In genomic region chrX:65463550-65463949, GRCh38 we compare ENCODE assay signal across 16 cellular contexts.
DNase-seq lines count a peak whose midpoint lies in the region; ATAC-seq and TF ChIP-seq lines count a peak whose summit lies in the region.
"Had no signal": no experiment of that assay in that cellular context is flagged by ENCODE, and none has a peak within 500 bp of the region (broad histone marks: within the 10 kb centered on the region; RNA-seq: fewer than 3 reads in every experiment).

No MANE protein-coding gene starts in this region.

- no peak overlapping the region for H3K4me3 Mint-ChIP-seq in nephron progenitor cell

- 7 to 29% (median 16%) methylated on average over 4 of the region's 4 CpGs for WGBS in heart left ventricle, 4 donors
- WGBS in tibial nerve, 2 donors: 30 to 43% methylated on average over 4 of the region's 4 CpGs

- DNase-seq in ELR (ENCODE audit: low read depth) (peak; percentile 1), RPMI7951 (ENCODE audit: low read depth) (peak; percentile 1), fibroblast of villous mesenchyme (ENCODE audit: low read depth) (peak; percentile 3), nephron progenitor cell (no peak), heart left ventricle (no peak), NCI-H2227 treated with DMSO at 0.1 percent for 48 hours (lab: John Stamatoyannopoulos, UW) (no peak), tibial nerve (ENCODE audit: low spot score in 2 of 2) (no peak)
- DNase-seq: anterior cingulate cortex; dorsolateral prefrontal cortex; NCI-H1930; NCI-H526; stimulated activated naive CD4-positive, alpha-beta T cell had no signal

- TF ChIP-seq POLR2A in heart left ventricle (IDR thresholded peaks at IDR 0.05): no peak
- no peak for TF ChIP-seq POLR2A in tibial nerve (IDR thresholded peaks at IDR 0.05)

- intact Hi-C loops in heart left ventricle (cut with DNase I): no loop called here

- H3K36me3 Mint-ChIP-seq in nephron progenitor cell (ENCODE audit: low read depth): peaks cover 3% of the 10 kb centered on the region

- H3K4me3 ChIP-seq in fibroblast of villous mesenchyme (ENCODE audit: low read depth, low read length): no peak overlapping the region
- no peak overlapping the region for H3K4me3 ChIP-seq in heart left ventricle
- no peak overlapping the region for H3K4me3 ChIP-seq in tibial nerve
- H3K4me3 ChIP-seq: BLaER1, dorsolateral prefrontal cortex had no signal

- no peak overlapping the region for H3K27ac ChIP-seq in heart left ventricle
- no peak overlapping the region for H3K27ac ChIP-seq in tibial nerve
- H3K27ac ChIP-seq: BLaER1, dorsolateral prefrontal cortex, neutrophil, VCaP had no signal

- no peak for TF ChIP-seq CTCF in fibroblast of villous mesenchyme (IDR thresholded peaks at IDR 0.05; ENCODE audit: insufficient read depth, low read depth, low read length)
- no peak for TF ChIP-seq CTCF in nephron progenitor cell (IDR thresholded peaks at IDR 0.05)
- no peak for TF ChIP-seq CTCF in heart left ventricle (IDR thresholded peaks at IDR 0.05)
- no peak for TF ChIP-seq CTCF in tibial nerve (IDR thresholded peaks at IDR 0.05)

- no peaks in the 10 kb centered on the region for H3K36me3 ChIP-seq in heart left ventricle
- H3K36me3 ChIP-seq in tibial nerve: no peaks in the 10 kb centered on the region
- H3K36me3 ChIP-seq: BLaER1, neutrophil had no signal

- peaks cover 50% of the 10 kb centered on the region for H3K9me3 Mint-ChIP-seq in nephron progenitor cell

- H3K27ac Mint-ChIP-seq in nephron progenitor cell: peak overlapping the region; percentile 93

- H3K4me1 ChIP-seq in heart left ventricle (no peaks in the 10 kb centered on the region), tibial nerve (no peaks in the 10 kb centered on the region)
- H3K4me1 ChIP-seq: BLaER1 had no signal

- ATAC-seq in HG03095 (IDR thresholded peaks at IDR 0.05; ENCODE audit: unreplicated experiment): no peak
- no peak for ATAC-seq in heart left ventricle

- H3K9me3 ChIP-seq in heart left ventricle: peaks cover 0 to 6% (median 0%) of the 10 kb centered on the region in 12 donors
- peaks cover 0 to 9% (median 2%) of the 10 kb centered on the region in 4 donors for H3K9me3 ChIP-seq in tibial nerve
- H3K9me3 ChIP-seq: neutrophil had no signal

- H3K27me3 ChIP-seq in heart left ventricle: peaks cover 0 to 2% (median 0%) of the 10 kb centered on the region in 9 donors
- no peaks in the 10 kb centered on the region for H3K27me3 ChIP-seq in tibial nerve
- H3K27me3 ChIP-seq: neutrophil had no signal

- TF ChIP-seq EP300 in tibial nerve (IDR thresholded peaks at IDR 0.05): no peak

- peaks cover 4% of the 10 kb centered on the region for H3K27me3 Mint-ChIP-seq in nephron progenitor cell (ENCODE audit: low read depth, poor library complexity)

- no peaks in the 10 kb centered on the region for H3K4me1 Mint-ChIP-seq in nephron progenitor cell

Comparison
In these comparisons a context has a peak if more than half of its experiments do, and no peak if none do; other contexts are left out.
1. DNase-seq: peak in ELR (single experiment), RPMI7951 (single experiment) and fibroblast of villous mesenchyme (single experiment); none in nephron progenitor cell (single experiment), heart left ventricle (0 of 5), NCI-H2227 treated with DMSO at 0.1 percent for 48 hours (single experiment) and tibial nerve (0 of 2).